In the genomic region with DNA sequence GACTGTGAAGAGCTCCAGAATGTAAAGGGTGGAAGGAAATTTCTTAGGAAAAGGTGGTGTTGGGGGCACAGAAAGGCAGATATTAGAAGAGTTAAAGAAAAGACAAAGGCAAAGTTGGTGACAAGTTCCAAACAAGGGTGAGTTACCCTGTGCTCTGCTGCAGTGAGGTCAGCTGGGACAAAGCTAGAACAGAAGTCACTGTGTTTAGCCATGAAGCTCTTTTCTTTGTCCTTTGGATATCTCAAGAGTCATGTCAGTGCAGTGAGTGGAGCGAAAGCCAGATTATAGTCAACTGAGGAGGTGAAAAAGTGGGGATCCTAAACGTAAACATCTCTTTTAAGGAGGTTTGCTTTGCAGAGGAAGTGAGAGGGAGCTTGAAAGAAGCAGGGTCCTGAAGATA, we compare ENCODE assay signal across 18 cellular contexts.
DNase-seq lines count a peak whose midpoint lies in the region; FAIRE-seq and TF ChIP-seq lines count a peak whose summit lies in the region.
"Had no signal": no experiment of that assay in that cellular context is flagged by ENCODE, and none has a peak within 500 bp of the region (broad histone marks: within the 10 kb centered on the region; RNA-seq: fewer than 3 reads in every experiment).

No MANE protein-coding gene starts in this region.

- H3K4me1 Mint-ChIP-seq in H9 = peaks cover 8 to 23% of the 10 kb centered on the region in 2 experiments
- H3K4me1 Mint-ChIP-seq: CD8-positive, alpha-beta memory T cell had no signal

- no peak for TF ChIP-seq CTCF in H9 (conservative IDR thresholded peaks at IDR 0.05)
- TF ChIP-seq CTCF in esophagus squamous epithelium (IDR thresholded peaks at IDR 0.05) = no peak

- DNase-seq in Ammon's horn (ENCODE audit: low spot score) (peak; percentile 41), H9 (no peak), midbrain (lab: John Stamatoyannopoulos, UW) (peak; percentile 20), substantia nigra (lab: John Stamatoyannopoulos, UW) (peak in 10 of 49 donors; percentile 2 to 28 (median 6)), esophagus squamous epithelium (lab: John Stamatoyannopoulos, UW) (no peak), DMS79 (lab: John Stamatoyannopoulos, UW) (no peak), urothelium cell line (ENCODE audit: low spot score) (no peak)
- DNase-seq: BE2C; CD4-positive, CD25-positive, alpha-beta regulatory T cell; CD8-positive, alpha-beta memory T cell; COR-L47; DMS 273 treated with DMSO at 0.1 percent for 48 hours; DMS53; GDM1; GOT3; H7 had no signal

- no peak overlapping the region for H3K27ac ChIP-seq in H9 (ENCODE audit: insufficient read length, low read depth, low read length)
- H3K27ac ChIP-seq in substantia nigra (ENCODE audit: low read depth, low read length, poor library complexity, severe bottlenecking) = peak overlapping the region; percentile 0
- H3K27ac ChIP-seq in esophagus squamous epithelium = no peak overlapping the region

- no peak overlapping the region for H4K8ac ChIP-seq in H9 (replicated peaks; ENCODE audit: insufficient read length, low read depth, low read length)

- no peak overlapping the region for H3K23ac ChIP-seq in H9 (ENCODE audit: insufficient read length, low read depth, low read length)

- H3K36me3 Mint-ChIP-seq in H9 (ENCODE audit: insufficient read depth in 1 of 3, low read depth in 3 of 3) = peaks cover 4 to 12% (median 7%) of the 10 kb centered on the region in 3 experiments

- FAIRE-seq in urothelium cell line (lab: Jason Lieb, UNC) = no peak
- FAIRE-seq: GM12892, GM18507 had no signal

- H3K9me3 ChIP-seq in H9 (ENCODE audit: control insufficient read depth, low read depth, low read length) = no peaks in the 10 kb centered on the region
- H3K9me3 ChIP-seq in esophagus squamous epithelium = peaks cover 0 to 10% (median 10%) of the 10 kb centered on the region in 3 donors
- H3K9me3 ChIP-seq: BE2C had no signal

- no CpG with 5 or more reads among the region's 2 CpGs for WGBS in H9 (ENCODE audit: extremely low coverage, insufficient read length, low lambda C conversion rate)
- 78 to 81% methylated on average over 2 of the region's 2 CpGs for WGBS in esophagus squamous epithelium, 2 donors

- no peak overlapping the region for H2BK5ac ChIP-seq in H9 (ENCODE audit: insufficient read length, low read length)

- H3K18ac ChIP-seq in H9 (ENCODE audit: insufficient read length, low read depth, low read length) = no peak overlapping the region

- H2BK15ac ChIP-seq in H9 (ENCODE audit: low read depth, low read length) = no peak overlapping the region

- TF ChIP-seq POLR2A in esophagus squamous epithelium (IDR thresholded peaks at IDR 0.05) = no peak

- H3K27ac Mint-ChIP-seq in H9 = peak overlapping the region in 2 of 3 experiments; percentile 7 to 14; a peak in 5 of 7 replicates
- H3K27ac Mint-ChIP-seq: CD4-positive, CD25-positive, alpha-beta regulatory T cell; CD8-positive, alpha-beta memory T cell had no signal

- intact Hi-C loops in esophagus squamous epithelium (cut with DNase I) = no loop called here

- H3K36me3 ChIP-seq in esophagus squamous epithelium = peaks cover 0 to 27% (median 0%) of the 10 kb centered on the region in 3 donors
- H3K36me3 ChIP-seq: BE2C had no signal

- H3K4me1 ChIP-seq in H9 (ENCODE audit: insufficient read depth, low read length) (peaks cover 2% of the 10 kb centered on the region; the same call in 1 of the 2 replicates), esophagus squamous epithelium (no peaks in the 10 kb centered on the region)
- H3K4me1 ChIP-seq: BE2C had no signal

- no peak overlapping the region for H2BK20ac ChIP-seq in H9 (ENCODE audit: low read depth, low read length, poor library complexity, severe bottlenecking)

- no peaks in the 10 kb centered on the region for H3K23me2 ChIP-seq in H9 (ENCODE audit: insufficient read length, low read depth, low read length, poor library complexity, severe bottlenecking)

- peaks cover 2% of the 10 kb centered on the region for H4K20me1 ChIP-seq in H9 (ENCODE audit: control insufficient read depth, insufficient read depth, insufficient read length)

- no peak overlapping the region for H3K14ac ChIP-seq in H9 (ENCODE audit: insufficient read depth, low read length)

- H4K5ac ChIP-seq in H9 (ENCODE audit: insufficient read length, low read depth, low read length) = no peak overlapping the region

- H3K9ac ChIP-seq in H9 (ENCODE audit: extremely low read depth, insufficient read length, low read length) = no peak overlapping the region

- no peaks in the 10 kb centered on the region for H3K79me1 ChIP-seq in H9 (ENCODE audit: insufficient read depth, low read depth, low read length, poor library complexity, severe bottlenecking)

- H3K4me3 ChIP-seq in esophagus squamous epithelium = no peak overlapping the region

- H3K27me3 ChIP-seq in H9 (ENCODE audit: insufficient read depth, low read length) = no peaks in the 10 kb centered on the region
- H3K27me3 ChIP-seq in esophagus squamous epithelium = no peaks in the 10 kb centered on the region
- H3K27me3 ChIP-seq: BE2C had no signal

- peaks cover 4 to 9% of the 10 kb centered on the region in 2 experiments for H3K9me3 Mint-ChIP-seq in H9

- H3T11ph ChIP-seq in H9 (ENCODE audit: low read length) = no peak overlapping the region

- H3K79me2 ChIP-seq in H9 (ENCODE audit: insufficient read depth, low read length) = no peaks in the 10 kb centered on the region

- no peak overlapping the region for H2AFZ ChIP-seq in H9 (ENCODE audit: low read length)

- no peak overlapping the region for H3K56ac ChIP-seq in H9 (ENCODE audit: insufficient read length, low read depth, low read length)

- no peak overlapping the region for H3K4ac ChIP-seq in H9 (ENCODE audit: low read depth, low read length)

- H3K27me3 Mint-ChIP-seq in H9 (ENCODE audit: low read depth) = no peaks in the 10 kb centered on the region
- H3K27me3 Mint-ChIP-seq: CD4-positive, CD25-positive, alpha-beta regulatory T cell; CD8-positive, alpha-beta memory T cell had no signal

- H3K4me2 ChIP-seq in H9 (ENCODE audit: insufficient read depth, insufficient read length, low read length) = no peak overlapping the region

- H2BK120ac ChIP-seq in H9 (ENCODE audit: low read depth, low read length, poor library complexity, severe bottlenecking) = no peak overlapping the region

- no peak overlapping the region for H2BK12ac ChIP-seq in H9 (ENCODE audit: insufficient read length, low read depth, low read length)

- H4K91ac ChIP-seq in H9 (ENCODE audit: insufficient read length, low read depth, low read length) = no peak overlapping the region

- H3K4me3 Mint-ChIP-seq in H9 = no peak overlapping the region
- H3K4me3 Mint-ChIP-seq: CD4-positive, CD25-positive, alpha-beta regulatory T cell had no signal

- no peak overlapping the region for H2AK5ac ChIP-seq in H9 (ENCODE audit: insufficient read length, low read length)

Comparison
In these comparisons a context has a peak if more than half of its experiments do, and no peak if none do; other contexts are left out.
1. DNase-seq: peak in Ammon's horn (single experiment) and midbrain (single experiment); none in H9 (single experiment), esophagus squamous epithelium (single experiment), DMS79 (single experiment) and urothelium cell line (single experiment).